In genomic region chr4:3526456-3526855, GRCh38 we compare ENCODE assay signal across 19 cellular contexts. TPM values are rescaled to one million over a fixed set of nuclear protein-coding genes. Genes with fewer than 3 reads are reported as not detected.
DNase-seq lines count a peak whose midpoint lies in the region; ATAC-seq and TF ChIP-seq lines count a peak whose summit lies in the region.
"Had no signal": no experiment of that assay in that cellular context is flagged by ENCODE, and none has a peak within 500 bp of the region (broad histone marks: within the 10 kb centered on the region; RNA-seq: fewer than 3 reads in every experiment).

No MANE protein-coding gene starts in this region.

- peaks cover 46% of the 10 kb centered on the region for H3K4me1 Mint-ChIP-seq in dendritic cell treated with granulocyte-macrophage colony-stimulating factor and Interleukin-4, amounts not matched to agents 40 ng/mL and 50 ng/mL, for 4 days (ENCODE audit: low read depth)
- H3K4me1 Mint-ChIP-seq in activated CD8-positive, alpha-beta T cell treated with anti-CD3 and anti-CD28 coated beads, Interleukin-2, amount 10 ng/mL, durations not matched to agents 7 days and 5 days (ENCODE audit: low read depth): peaks cover 32% of the 10 kb centered on the region

- peaks cover 92 to 100% (median 97%) of the 10 kb centered on the region in 11 experiments for H4K20me1 ChIP-seq in BLaER1 treated with 17β-estradiol and CSF1 and Interleukin-3, amounts not matched to agents 10 nM and 100 nM
- H4K20me1 ChIP-seq in DND-41 (ENCODE audit: insufficient read depth, low read length): peaks cover 79% of the 10 kb centered on the region

- H3K14ac ChIP-seq in neuronal stem cell (ENCODE audit: low read length): peak overlapping the region; percentile 17

- ATAC-seq in DND-41 (ENCODE audit: insufficient read depth, low read depth) (peak; percentile 41; the same call in 2 of the 3 replicates), HG02678 (IDR thresholded peaks at IDR 0.05; ENCODE audit: unreplicated experiment) (no peak)
- ATAC-seq in activated CD8-positive, alpha-beta T cell treated with anti-CD3 and anti-CD28 coated beads, Interleukin-2, amount 10 ng/mL, durations not matched to agents 7 days and 5 days: no peak
- ATAC-seq: HCT116 had no signal

- H3K79me2 ChIP-seq in DND-41 (ENCODE audit: insufficient read depth, low read length): peaks cover 67% of the 10 kb centered on the region

- no peak overlapping the region for H3K4me3 Mint-ChIP-seq in dendritic cell treated with granulocyte-macrophage colony-stimulating factor and Interleukin-4, amounts not matched to agents 40 ng/mL and 50 ng/mL, for 4 days
- H3K4me3 Mint-ChIP-seq in activated CD8-positive, alpha-beta T cell treated with anti-CD3 and anti-CD28 coated beads, Interleukin-2, amount 10 ng/mL, durations not matched to agents 7 days and 5 days: no peak overlapping the region
- H3K4me3 Mint-ChIP-seq: CD4-positive, alpha-beta T cell had no signal

- H3K9me3 ChIP-seq in BLaER1 treated with 17β-estradiol and CSF1 and Interleukin-3, amounts not matched to agents 10 nM and 100 nM (replicated peaks in 1 of 11): no peaks in the 10 kb centered on the region
- H3K9me3 ChIP-seq in DND-41 (ENCODE audit: insufficient read depth, low read length, severe bottlenecking) (no peaks in the 10 kb centered on the region), neuronal stem cell (replicated peaks in 1 of 2; ENCODE audit: control insufficient read depth in 2 of 2, insufficient read depth in 1 of 2, low read depth in 1 of 2, low read length in 2 of 2) (no peaks in the 10 kb centered on the region)

- H3K36me3 ChIP-seq in BLaER1 treated with 17β-estradiol and CSF1 and Interleukin-3, amounts not matched to agents 10 nM and 100 nM: peaks cover 44 to 86% (median 64%) of the 10 kb centered on the region in 11 experiments
- H3K36me3 ChIP-seq in DND-41 (ENCODE audit: insufficient read depth, low read length): peaks cover 73% of the 10 kb centered on the region
- peaks cover 33 to 84% of the 10 kb centered on the region in 2 donors for H3K36me3 ChIP-seq in neuronal stem cell (replicated peaks in 1 of 2; ENCODE audit: control insufficient read depth in 2 of 2, insufficient read depth in 2 of 2, low read length in 2 of 2)

- H3K4me2 ChIP-seq in BLaER1 treated with 17β-estradiol and CSF1 and Interleukin-3, amounts not matched to agents 10 nM and 100 nM: peak overlapping the region; percentile 4 to 100 (median 99)
- H3K4me2 ChIP-seq in DND-41 (ENCODE audit: insufficient read depth, low read length): no peak overlapping the region
- no peak overlapping the region for H3K4me2 ChIP-seq in neuronal stem cell (ENCODE audit: insufficient read depth, low read length, poor library complexity, severe bottlenecking)

- POLR2A ChIA-PET in activated CD8-positive, alpha-beta T cell treated with anti-CD3 and anti-CD28 coated beads, Interleukin-2, amount 10 ng/mL, durations not matched to agents 7 days and 5 days (lab: Charles Lee): no interaction called here

- H3K27me3 ChIP-seq in BLaER1 treated with 17β-estradiol and CSF1 and Interleukin-3, amounts not matched to agents 10 nM and 100 nM: no peaks in the 10 kb centered on the region
- H3K27me3 ChIP-seq in DND-41 (ENCODE audit: insufficient read depth, low read length, poor library complexity) (no peaks in the 10 kb centered on the region), neuronal stem cell (ENCODE audit: control insufficient read depth in 3 of 3, insufficient read depth in 3 of 3, low read depth in 1 of 3, low read length in 3 of 3) (no peaks in the 10 kb centered on the region)

- H3K4ac ChIP-seq in neuronal stem cell (ENCODE audit: low read length): no peak overlapping the region

- H3K23ac ChIP-seq in neuronal stem cell (ENCODE audit: low read depth, low read length, poor library complexity): peak overlapping the region; percentile 25

- no peak overlapping the region for H2BK120ac ChIP-seq in neuronal stem cell (ENCODE audit: low read depth, low read length)

- H2AK5ac ChIP-seq in neuronal stem cell (ENCODE audit: low read depth, low read length): no peak overlapping the region

- no peaks in the 10 kb centered on the region for H3K9me3 Mint-ChIP-seq in dendritic cell treated with granulocyte-macrophage colony-stimulating factor and Interleukin-4, amounts not matched to agents 40 ng/mL and 50 ng/mL, for 4 days
- H3K9me3 Mint-ChIP-seq in activated CD8-positive, alpha-beta T cell treated with anti-CD3 and anti-CD28 coated beads, Interleukin-2, amount 10 ng/mL, durations not matched to agents 7 days and 5 days (ENCODE audit: insufficient read depth): no peaks in the 10 kb centered on the region
- H3K9me3 Mint-ChIP-seq: CD4-positive, alpha-beta T cell had no signal

- peaks cover 51 to 80% (median 76%) of the 10 kb centered on the region in 10 experiments for H3K4me1 ChIP-seq in BLaER1 treated with 17β-estradiol and CSF1 and Interleukin-3, amounts not matched to agents 10 nM and 100 nM
- peaks cover 32% of the 10 kb centered on the region for H3K4me1 ChIP-seq in DND-41 (ENCODE audit: insufficient read depth, low read length)
- H3K4me1 ChIP-seq in neuronal stem cell (ENCODE audit: control insufficient read depth in 2 of 2, insufficient read depth in 1 of 2, low read depth in 1 of 2, low read length in 2 of 2): peaks cover 9 to 25% of the 10 kb centered on the region in 2 donors

- CTCF ChIA-PET in activated CD8-positive, alpha-beta T cell treated with anti-CD3 and anti-CD28 coated beads, Interleukin-2, amount 10 ng/mL, durations not matched to agents 7 days and 5 days (lab: Charles Lee): interaction anchor here (1.2 kb wide), 1 partner anchor 46 kb away, joined by 4 read pairs; no protein-coding TSS in a partner anchor

- peaks cover 27% of the 10 kb centered on the region for H3K79me1 ChIP-seq in neuronal stem cell (ENCODE audit: low read depth, low read length)

- no peak for TF ChIP-seq CTCF in DND-41 (IDR thresholded peaks at IDR 0.05; ENCODE audit: borderline replicate concordance, extremely low read depth, low read length, poor library complexity, severe bottlenecking)

- peak overlapping the region; percentile 62 for H3K27ac Mint-ChIP-seq in dendritic cell treated with granulocyte-macrophage colony-stimulating factor and Interleukin-4, amounts not matched to agents 40 ng/mL and 50 ng/mL, for 4 days
- no peak overlapping the region for H3K27ac Mint-ChIP-seq in activated CD8-positive, alpha-beta T cell treated with anti-CD3 and anti-CD28 coated beads, Interleukin-2, amount 10 ng/mL, durations not matched to agents 7 days and 5 days
- H3K27ac Mint-ChIP-seq: CD4-positive, alpha-beta T cell had no signal

- H2BK15ac ChIP-seq in neuronal stem cell (ENCODE audit: low read length): no peak overlapping the region

- peak overlapping the region in 1 of 10 experiments; percentile 89; a peak in 1 of 20 replicates for H3K4me3 ChIP-seq in BLaER1 treated with 17β-estradiol and CSF1 and Interleukin-3, amounts not matched to agents 10 nM and 100 nM
- H3K4me3 ChIP-seq in DND-41 (ENCODE audit: low read depth in 1 of 2, low read length in 2 of 2): no peak overlapping the region
- no peak overlapping the region for H3K4me3 ChIP-seq in neuronal stem cell (ENCODE audit: low read length in 2 of 2)

- peaks cover 98% of the 10 kb centered on the region for H3K36me3 Mint-ChIP-seq in dendritic cell treated with granulocyte-macrophage colony-stimulating factor and Interleukin-4, amounts not matched to agents 40 ng/mL and 50 ng/mL, for 4 days (ENCODE audit: low read depth)
- H3K36me3 Mint-ChIP-seq in activated CD8-positive, alpha-beta T cell treated with anti-CD3 and anti-CD28 coated beads, Interleukin-2, amount 10 ng/mL, durations not matched to agents 7 days and 5 days (ENCODE audit: low read depth): peaks cover 11% of the 10 kb centered on the region

- H4K8ac ChIP-seq in neuronal stem cell (ENCODE audit: low read depth, low read length): no peak overlapping the region

- no CpG with 5 or more reads among the region's 19 CpGs for WGBS in neuronal stem cell (ENCODE audit: extremely low coverage in 2 of 2, insufficient read length in 2 of 2, insufficient replicate concordance in 1 of 2), 2 donors

- H3K18ac ChIP-seq in neuronal stem cell (ENCODE audit: low read length): no peak overlapping the region

- no peak overlapping the region for H2AFZ ChIP-seq in DND-41 (ENCODE audit: low read depth, low read length)
- H2AFZ ChIP-seq in neuronal stem cell (ENCODE audit: low read length): no peak overlapping the region

- H2BK12ac ChIP-seq in neuronal stem cell (ENCODE audit: low read length): no peak overlapping the region

- H4K91ac ChIP-seq in neuronal stem cell (ENCODE audit: low read depth, low read length, poor library complexity): no peak overlapping the region

- intact Hi-C loops in dendritic cell treated with granulocyte-macrophage colony-stimulating factor and Interleukin-4, amounts not matched to agents 40 ng/mL and 50 ng/mL, for 4 days (cut with micrococcal nuclease): no loop called here

- H2BK5ac ChIP-seq in neuronal stem cell (ENCODE audit: low read length): peak overlapping the region; percentile 32

- H3K9ac ChIP-seq in BLaER1 treated with 17β-estradiol and CSF1 and Interleukin-3, amounts not matched to agents 10 nM and 100 nM: peak overlapping the region in 10 of 11 experiments; percentile 30 to 90 (median 78); a peak in 17 of 22 replicates
- H3K9ac ChIP-seq in DND-41 (ENCODE audit: low read depth, low read length): no peak overlapping the region
- peak overlapping the region; percentile 39 for H3K9ac ChIP-seq in neuronal stem cell (ENCODE audit: low read depth, low read length, poor library complexity)

- no peak for DNase-seq in DND-41
- no peak for DNase-seq in neuronal stem cell (ENCODE audit: low spot score)
- DNase-seq in SW 1271 (lab: John Stamatoyannopoulos, UW): no peak
- no peak for DNase-seq in activated CD8-positive, alpha-beta T cell treated with anti-CD3 and anti-CD28 coated beads, Interleukin-2, amount 10 ng/mL, durations not matched to agents 7 days and 5 days
- no peak for DNase-seq in NCI-H1417 (lab: John Stamatoyannopoulos, UW)
- DNase-seq: ACHN; AML-193; Calu3; CD4-positive, alpha-beta T cell; NCI-H1436 treated with DMSO at 0.1 percent for 48 hours; NCI-H2081; NCI-H748 treated with DMSO at 0.1 percent for 48 hours; OCI-M1; SIG-M5 had no signal

- no peaks in the 10 kb centered on the region for H3K27me3 Mint-ChIP-seq in dendritic cell treated with granulocyte-macrophage colony-stimulating factor and Interleukin-4, amounts not matched to agents 40 ng/mL and 50 ng/mL, for 4 days
- no peaks in the 10 kb centered on the region for H3K27me3 Mint-ChIP-seq in activated CD8-positive, alpha-beta T cell treated with anti-CD3 and anti-CD28 coated beads, Interleukin-2, amount 10 ng/mL, durations not matched to agents 7 days and 5 days (ENCODE audit: low read depth)
- H3K27me3 Mint-ChIP-seq: CD4-positive, alpha-beta T cell had no signal

- H3K27ac ChIP-seq in BLaER1 treated with 17β-estradiol and CSF1 and Interleukin-3, amounts not matched to agents 10 nM and 100 nM: peak overlapping the region in 8 of 11 experiments; percentile 71 to 91 (median 82); a peak in 13 of 22 replicates
- H3K27ac ChIP-seq in DND-41 (ENCODE audit: low read length) (no peak overlapping the region), neuronal stem cell (replicated peaks; ENCODE audit: low read length) (no peak overlapping the region)
- H3K27ac ChIP-seq: HL-60 had no signal

RNA-seq across cellular contexts. Expression of gene LRPAP1, which starts 5.8 kb away (rescaled TPM):
- 56.9 TPM for polyA plus RNA-seq in neuronal stem cell (2013, experiment 1 of 2)
- 58.7 TPM for polyA plus RNA-seq in neuronal stem cell (2013, experiment 2 of 2)
- 10 to 100 TPM; 66.4 to 72.5 TPM for total RNA-seq in activated CD8-positive, alpha-beta T cell treated with anti-CD3 and anti-CD28 coated beads, Interleukin-2, amount 10 ng/mL, durations not matched to agents 7 days and 5 days

Comparison
In these comparisons a context has a peak if more than half of its experiments do, and no peak if none do; other contexts are left out.
1. H3K27ac ChIP-seq: peak in BLaER1 treated with 17β-estradiol and CSF1 and Interleukin-3, amounts not matched to agents 10 nM and 100 nM (8 of 11); none in DND-41 (single experiment) and neuronal stem cell (single experiment).
2. H3K4me2 ChIP-seq: peak in BLaER1 treated with 17β-estradiol and CSF1 and Interleukin-3, amounts not matched to agents 10 nM and 100 nM (11 of 11); none in DND-41 (single experiment) and neuronal stem cell (single experiment).